9 cellular contexts compared by ENCODE assay signal in genomic region chr6:15296735-15297134, GRCh38. TPM values are rescaled to one million over a fixed set of nuclear protein-coding genes. Genes with fewer than 3 reads are reported as not detected.
DNase-seq lines count a peak whose midpoint lies in the region; ATAC-seq and TF ChIP-seq lines count a peak whose summit lies in the region.
"Had no signal": no experiment of that assay in that cellular context is flagged by ENCODE, and none has a peak within 500 bp of the region (broad histone marks: within the 10 kb centered on the region; RNA-seq: fewer than 3 reads in every experiment).

No MANE protein-coding gene starts in this region.

- H3K9ac ChIP-seq in neural progenitor cell, result no peak overlapping the region

- TF ChIP-seq CTCF in OCI-LY7 (conservative IDR thresholded peaks at IDR 0.05; ENCODE audit: low read length) (no peak), neural progenitor cell (IDR thresholded peaks at IDR 0.05) (no peak)

- no peaks in the 10 kb centered on the region for H3F3A ChIP-seq in neural progenitor cell (ENCODE audit: low read depth)

- peak; percentile 24 for DNase-seq in OCI-LY7 (ENCODE audit: low spot score)
- no peak for DNase-seq in naive thymus-derived CD8-positive, alpha-beta T cell
- DNase-seq in neural progenitor cell (ENCODE audit: low spot score), result no peak
- no peak for DNase-seq in foreskin melanocyte
- DNase-seq: MG63 had no signal

- H3K4me3 ChIP-seq in OCI-LY7 (ENCODE audit: low read depth, low read length, poor library complexity, severe bottlenecking) (no peak overlapping the region), neural progenitor cell (no peak overlapping the region)
- H3K4me3 ChIP-seq: coronary artery, MG63 had no signal

- H3K4me1 Mint-ChIP-seq in naive thymus-derived CD8-positive, alpha-beta T cell, result peaks cover 51 to 88% (median 81%) of the 10 kb centered on the region in 4 donors
- peaks cover 38% of the 10 kb centered on the region for H3K4me1 Mint-ChIP-seq in neural progenitor cell

- BruUV-seq in OCI-LY7 (replicated peaks; lab: Mats Ljungman, UMichigan), result no TSS peak

- intact Hi-C loops in OCI-LY7 (cut with micrococcal nuclease; ENCODE audit: unreplicated experiment), result no loop called here

- H3K79me2 ChIP-seq in OCI-LY7 (ENCODE audit: insufficient read depth, low read depth, low read length) (peaks cover 53% of the 10 kb centered on the region; the same call in 1 of the 2 replicates), neural progenitor cell (ENCODE audit: low read depth) (peaks cover 100% of the 10 kb centered on the region)

- no peaks in the 10 kb centered on the region for H4K20me1 ChIP-seq in OCI-LY7 (ENCODE audit: insufficient read depth, low read length)
- peaks cover 82% of the 10 kb centered on the region for H4K20me1 ChIP-seq in neural progenitor cell (ENCODE audit: low read depth)

- H3K4me2 ChIP-seq in OCI-LY7 (ENCODE audit: low read length) (peak overlapping the region; percentile 36; the same call in 1 of the 2 replicates), neural progenitor cell (no peak overlapping the region)

- H3K27me3 Mint-ChIP-seq in naive thymus-derived CD8-positive, alpha-beta T cell, result no peaks in the 10 kb centered on the region
- H3K27me3 Mint-ChIP-seq in neural progenitor cell (ENCODE audit: insufficient read depth, low read depth), result no peaks in the 10 kb centered on the region

- CTCF ChIA-PET in OCI-LY7 (lab: Charles Lee; ENCODE audit: unreplicated experiment), result interaction anchor here (1.0 kb wide), 1 partner anchor 9 kb away, joined by 3 read pairs; no protein-coding TSS in a partner anchor

- peak overlapping the region; percentile 62 to 89 (median 80) for H3K27ac Mint-ChIP-seq in naive thymus-derived CD8-positive, alpha-beta T cell
- no peak overlapping the region for H3K27ac Mint-ChIP-seq in neural progenitor cell

- H3K27ac ChIP-seq in OCI-LY7 (ENCODE audit: low read depth, low read length, poor library complexity, severe bottlenecking), result peak overlapping the region; percentile 14
- H3K27ac ChIP-seq in neural progenitor cell, result no peak overlapping the region
- H3K27ac ChIP-seq: coronary artery had no signal

- H3K36me3 ChIP-seq in OCI-LY7 (ENCODE audit: insufficient read depth, low read length) (no peaks in the 10 kb centered on the region), neural progenitor cell (no peaks in the 10 kb centered on the region)
- H3K36me3 ChIP-seq: MG63 had no signal

- peak; percentile 43 for ATAC-seq in GM18858 (IDR thresholded peaks at IDR 0.05; ENCODE audit: unreplicated experiment)
- peak; percentile 48 for ATAC-seq in GM21619 (IDR thresholded peaks at IDR 0.05; ENCODE audit: unreplicated experiment)
- peak; percentile 43 to 56 for ATAC-seq in naive thymus-derived CD8-positive, alpha-beta T cell
- ATAC-seq in HG03039 (IDR thresholded peaks at IDR 0.05; ENCODE audit: unreplicated experiment), result no peak

- peaks cover 0 to 8% (median 2%) of the 10 kb centered on the region in 3 donors for H3K36me3 Mint-ChIP-seq in naive thymus-derived CD8-positive, alpha-beta T cell
- H3K36me3 Mint-ChIP-seq in neural progenitor cell, result peaks cover 20% of the 10 kb centered on the region

- H2AFZ ChIP-seq in OCI-LY7 (ENCODE audit: low read length) (no peak overlapping the region), neural progenitor cell (replicated peaks) (no peak overlapping the region)

- H3K27me3 ChIP-seq in neural progenitor cell, result no peaks in the 10 kb centered on the region
- H3K27me3 ChIP-seq: MG63 had no signal

- no peaks in the 10 kb centered on the region for H3K9me2 ChIP-seq in OCI-LY7 (ENCODE audit: insufficient read depth, low read length)

- H3K4me1 ChIP-seq in OCI-LY7 (ENCODE audit: insufficient read depth, low read length, poor library complexity, severe bottlenecking), result peaks cover 57% of the 10 kb centered on the region
- peaks cover 15% of the 10 kb centered on the region for H3K4me1 ChIP-seq in neural progenitor cell

- peak overlapping the region in 9 of 10 donors; percentile 29 to 65 (median 50) for H3K4me3 Mint-ChIP-seq in naive thymus-derived CD8-positive, alpha-beta T cell
- no peak overlapping the region for H3K4me3 Mint-ChIP-seq in neural progenitor cell

- H3K9me3 Mint-ChIP-seq in naive thymus-derived CD8-positive, alpha-beta T cell, result no peaks in the 10 kb centered on the region
- H3K9me3 Mint-ChIP-seq in neural progenitor cell, result peaks cover 7% of the 10 kb centered on the region

- H3K9me3 ChIP-seq in OCI-LY7 (ENCODE audit: low read length), result no peaks in the 10 kb centered on the region
- H3K9me3 ChIP-seq in neural progenitor cell (ENCODE audit: low read depth), result no peaks in the 10 kb centered on the region
- H3K9me3 ChIP-seq: MG63 had no signal

- POLR2A ChIA-PET in OCI-LY7 (lab: Charles Lee), result interaction anchor here (0.7 to 1.4 kb wide), 2 partner anchors 31 to 43 kb away, joined by 3 read pairs; no protein-coding TSS in a partner anchor
- POLR2A ChIA-PET in naive thymus-derived CD8-positive, alpha-beta T cell (lab: Charles Lee), result no interaction called here

RNA-seq across cellular contexts. Expression of gene JARID2, which starts 50.9 kb away (rescaled TPM):
- 18.4 and 19.0 TPM in 2 replicates for total RNA-seq in OCI-LY7 (2014; rRNA removed; shearing (Covaris generic))
- total RNA-seq in OCI-LY7 (2022) (19.5 and 21.0 TPM in 2 replicates), neural progenitor cell (ENCODE audit: low replicate concordance) (38.9 and 45.8 TPM in 2 replicates)
- 10 to 100 TPM; 23.0 to 23.5 TPM for total RNA-seq in naive thymus-derived CD8-positive, alpha-beta T cell
- 10 to 100 TPM in 2 of 3 donors, 1 to 10 TPM in 1; 7.6 to 11.8 (median 10.1) TPM for polyA plus RNA-seq in naive thymus-derived CD8-positive, alpha-beta T cell
